8 cellular contexts compared by ENCODE assay signal in genomic region chr3:168040624-168041208, GRCh38. TPM values are rescaled to one million over a fixed set of nuclear protein-coding genes. Genes with fewer than 3 reads are reported as not detected.
DNase-seq lines count a peak whose midpoint lies in the region; ATAC-seq, FAIRE-seq and TF ChIP-seq lines count a peak whose summit lies in the region.

No MANE protein-coding gene starts in this region.

- H3K4me1 ChIP-seq in A549: no peaks in the 10 kb centered on the region

- TF ChIP-seq EP300 in A549 (IDR thresholded peaks at IDR 0.05): no peak

- TF ChIP-seq CTCF in A549 (IDR thresholded peaks at IDR 0.05): peak; percentile 56
- peak; percentile 23 for TF ChIP-seq CTCF in GM13976 (IDR thresholded peaks at IDR 0.05; ENCODE audit: borderline replicate concordance, control extremely low read depth, extremely low read depth, insufficient read depth, missing control alignments)

- no peak overlapping the region for H3K4me2 ChIP-seq in A549

- ATAC-seq in A549 (peak; percentile 74 to 82; a peak in 5 of 6 replicates), HG02798 (IDR thresholded peaks at IDR 0.05; ENCODE audit: poor library complexity, unreplicated experiment) (peak; percentile 89)
- peak; percentile 53 to 64 for ATAC-seq in stimulated activated naive B cell treated with anti-CD40 and anti-IgM and Interleukin-4, amounts not matched to agents 10 μg/mL and 1 μg/mL and 100 μg/mL, for 72 hours (replicated peaks)

- DNase-seq in A549 (ENCODE audit: low read depth in 1 of 2, low spot score in 1 of 2): peak; percentile 7 to 57
- no peak for DNase-seq in GM13976 (ENCODE audit: low spot score)
- DNase-seq in NCI-H146 treated with DMSO at 0.1 percent for 48 hours (lab: John Stamatoyannopoulos, UW; ENCODE audit: unreplicated experiment): peak; percentile 38
- peak; percentile 83 for DNase-seq in SW480 (ENCODE audit: low spot score)
- DNase-seq in globus pallidus (ENCODE audit: low spot score): peak; percentile 39
- no peak for DNase-seq in stimulated activated naive B cell treated with anti-CD40 and anti-IgM and Interleukin-4, amounts not matched to agents 10 μg/mL and 1 μg/mL and 100 μg/mL, for 72 hours
- no peak for DNase-seq in activated CD4-positive, alpha-beta T cell treated with anti-CD3 and anti-CD28 coated beads, Interleukin-2, amount 50 U/mL, for 4 hours

- no peaks in the 10 kb centered on the region for H3K27me3 Mint-ChIP-seq in stimulated activated naive B cell treated with anti-CD40 and anti-IgM and Interleukin-4, amounts not matched to agents 10 μg/mL and 1 μg/mL and 100 μg/mL, for 72 hours

- no peaks in the 10 kb centered on the region for H3K9me3 Mint-ChIP-seq in stimulated activated naive B cell treated with anti-CD40 and anti-IgM and Interleukin-4, amounts not matched to agents 10 μg/mL and 1 μg/mL and 100 μg/mL, for 72 hours

- no peaks in the 10 kb centered on the region for H3K9me3 ChIP-seq in A549

- H3K27ac ChIP-seq in A549: no peak overlapping the region

- WGBS in A549 (ENCODE audit: missing lambda C conversion rate): 51% methylated on average over 6 of the region's 6 CpGs

- in situ Hi-C loops in GM13976 (cut with MboI; ENCODE audit: low sequenced_read_pairs, unreplicated experiment): loop anchor here (5.0 to 25.0 kb wide), 2 partner anchors 122 to 822 kb away; no protein-coding TSS in a partner anchor

- H3K27ac Mint-ChIP-seq in stimulated activated naive B cell treated with anti-CD40 and anti-IgM and Interleukin-4, amounts not matched to agents 10 μg/mL and 1 μg/mL and 100 μg/mL, for 72 hours: no peak overlapping the region

- peaks cover 20 to 31% of the 10 kb centered on the region in 2 donors for H3K36me3 Mint-ChIP-seq in stimulated activated naive B cell treated with anti-CD40 and anti-IgM and Interleukin-4, amounts not matched to agents 10 μg/mL and 1 μg/mL and 100 μg/mL, for 72 hours

- TF ChIP-seq POLR2A in A549 (IDR thresholded peaks at IDR 0.05; ENCODE audit: low read length): no peak

- CTCF ChIA-PET in A549 (lab: Yijun Ruan, JAX): interaction anchor here (0.7 to 3.0 kb wide), 13 partner anchors 10 to 660 kb away, joined by 3 to 10 read pairs (median 4); partner anchors contain the start of gene ZBBX

- POLR2A ChIA-PET in A549 (lab: Yijun Ruan, JAX): no interaction called here

- FAIRE-seq in A549 (lab: Jason Lieb, UNC): no peak

- no peaks in the 10 kb centered on the region for H3K4me1 Mint-ChIP-seq in stimulated activated naive B cell treated with anti-CD40 and anti-IgM and Interleukin-4, amounts not matched to agents 10 μg/mL and 1 μg/mL and 100 μg/mL, for 72 hours

- peak; percentile 53 to 54 for TF ChIP-seq RAD21 in A549 (conservative IDR thresholded peaks at IDR 0.05 in 1 of 2, IDR thresholded peaks at IDR 0.05 in 1 of 2)

- no peak overlapping the region for H3K4me3 ChIP-seq in A549

- no peak overlapping the region for H3K4me3 Mint-ChIP-seq in stimulated activated naive B cell treated with anti-CD40 and anti-IgM and Interleukin-4, amounts not matched to agents 10 μg/mL and 1 μg/mL and 100 μg/mL, for 72 hours

TF ChIP-seq in A549, 52 proteins besides CTCF, POLR2A, EP300 and RAD21:
- TF ChIP-seq FOSB (CRISPR knock-in tag; IDR thresholded peaks at IDR 0.05) (no peak), SMC3 (IDR thresholded peaks at IDR 0.05) (peak; percentile 63)

RNA-seq across cellular contexts. Expression of gene GOLIM4, which starts 55.0 kb away (rescaled TPM):
- 13.8 and 22.4 TPM in 2 replicates for polyA plus RNA-seq in A549 (2011; rRNA removed)
- polyA plus RNA-seq in A549 (2012; cell fraction: cytosol; rRNA removed): 11.4 and 13.9 TPM in 2 replicates
- polyA plus RNA-seq in A549 (2012; cell fraction: nucleus; rRNA removed): 8.3 and 10.1 TPM in 2 replicates
- 23.1 to 24.1 TPM (median 23.6 TPM) in 3 replicates for polyA plus RNA-seq in A549 (2017; fragmentation: RNase III; extraction: RNeasy Plus Mini Kit Qiagen cat#74134 plus additional on column Dnase treatment)
- polyA minus RNA-seq in A549 (2011; rRNA and poly(A)+ RNA removed): 15.6 and 21.0 TPM in 2 replicates

Comparison
In these comparisons a context has a peak if more than half of its experiments do, and no peak if none do; other contexts are left out.
1. DNase-seq: peak in A549 (2 of 2), NCI-H146 treated with DMSO at 0.1 percent for 48 hours (single experiment), SW480 (single experiment) and globus pallidus (single experiment); none in GM13976 (single experiment), stimulated activated naive B cell treated with anti-CD40 and anti-IgM and Interleukin-4, amounts not matched to agents 10 μg/mL and 1 μg/mL and 100 μg/mL, for 72 hours (single experiment) and activated CD4-positive, alpha-beta T cell treated with anti-CD3 and anti-CD28 coated beads, Interleukin-2, amount 50 U/mL, for 4 hours (0 of 2).
2. Peak in every context shown above with its lines, with median percentiles within 50 percentile points of each other: ATAC-seq.